ENCODE assay signal across 1 cellular context in genomic region chr11:44372989-44373388, GRCh38.
TF ChIP-seq lines count a peak whose summit lies in the region.

No MANE protein-coding gene starts in this region.

TF ChIP-seq in SK-N-SH treated with all-trans-retinoic acid at 6 μM for 48 hours, 23 proteins besides CTCF, POLR2A, EP300 and RAD21 (continued from another document):
- TF ChIP-seq TSHZ2 (CRISPR knock-in tag; IDR thresholded peaks at IDR 0.05) (no peak), TOX (CRISPR knock-in tag; IDR thresholded peaks at IDR 0.05; ENCODE audit: borderline replicate concordance) (no peak), ZNF8 (CRISPR knock-in tag; IDR thresholded peaks at IDR 0.05) (no peak), CSDC2 (CRISPR knock-in tag; IDR thresholded peaks at IDR 0.05) (no peak), RARB (CRISPR knock-in tag; IDR thresholded peaks at IDR 0.05) (no peak), GLIS3 (CRISPR knock-in tag; IDR thresholded peaks at IDR 0.05) (no peak), PPARA (CRISPR knock-in tag; IDR thresholded peaks at IDR 0.05; ENCODE audit: borderline replicate concordance) (no peak)
